4 cellular contexts compared by ENCODE assay signal in the genomic region with DNA sequence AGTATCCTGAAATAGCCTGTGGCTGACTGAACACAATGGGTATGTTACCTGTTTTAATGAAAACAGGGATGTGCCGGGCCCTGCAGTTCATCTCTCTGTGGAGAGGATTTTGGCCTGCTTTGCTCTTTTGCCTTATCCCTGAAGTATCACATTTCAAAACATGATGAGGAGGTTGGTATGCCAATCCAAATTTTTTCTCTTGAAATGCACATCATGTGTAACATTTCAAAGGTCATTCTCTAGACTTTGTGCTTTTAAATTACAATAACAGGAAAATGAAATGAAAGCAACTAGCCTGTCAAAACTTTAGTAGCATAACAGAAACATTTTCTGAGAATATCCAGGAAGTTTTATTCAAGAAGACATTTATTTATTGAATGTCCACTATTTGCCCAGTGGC.
TF ChIP-seq lines count a peak whose summit lies in the region.

No MANE protein-coding gene starts in this region.

TF ChIP-seq in SK-N-SH treated with all-trans-retinoic acid at 6 μM for 48 hours, 23 proteins besides CTCF, POLR2A, EP300 and RAD21 (continued from another document):
- TF ChIP-seq ZFP3 (CRISPR knock-in tag; IDR thresholded peaks at IDR 0.05) (no peak), GLIS3 (CRISPR knock-in tag; IDR thresholded peaks at IDR 0.05) (no peak), ZFP30 (CRISPR knock-in tag; IDR thresholded peaks at IDR 0.05) (no peak), BACH2 (CRISPR knock-in tag; IDR thresholded peaks at IDR 0.05; ENCODE audit: borderline replicate concordance) (no peak)
- TF ChIP-seq, protein P1, sequence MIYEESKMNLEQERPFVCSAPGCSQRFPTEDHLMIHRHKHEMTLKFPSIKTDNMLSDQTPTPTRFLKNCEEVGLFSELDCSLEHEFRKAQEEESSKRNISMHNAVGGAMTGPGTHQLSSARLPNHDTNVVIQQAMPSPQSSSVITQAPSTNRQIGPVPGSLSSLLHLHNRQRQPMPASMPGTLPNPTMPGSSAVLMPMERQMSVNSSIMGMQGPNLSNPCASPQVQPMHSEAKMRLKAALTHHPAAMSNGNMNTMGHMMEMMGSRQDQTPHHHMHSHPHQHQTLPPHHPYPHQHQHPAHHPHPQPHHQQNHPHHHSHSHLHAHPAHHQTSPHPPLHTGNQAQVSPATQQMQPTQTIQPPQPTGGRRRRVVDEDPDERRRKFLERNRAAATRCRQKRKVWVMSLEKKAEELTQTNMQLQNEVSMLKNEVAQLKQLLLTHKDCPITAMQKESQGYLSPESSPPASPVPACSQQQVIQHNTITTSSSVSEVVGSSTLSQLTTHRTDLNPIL (CRISPR knock-in tag; IDR thresholded peaks at IDR 0.05; ENCODE audit: low read depth) = no peak

TF ChIP-seq in SK-N-SH, 30 proteins besides CTCF, POLR2A, EP300 and RAD21 (continued from another document):
- no peak for TF ChIP-seq JUND (IDR thresholded peaks at IDR 0.05)
- no peak for TF ChIP-seq POLR2AphosphoS5 (IDR thresholded peaks at IDR 0.05; ENCODE audit: low read depth, low read length)
- TF ChIP-seq GABPA (IDR thresholded peaks at IDR 0.05; ENCODE audit: low read depth) = no peak
- TF ChIP-seq NFIC (IDR thresholded peaks at IDR 0.05; ENCODE audit: borderline replicate concordance) = no peak
- no peak for TF ChIP-seq ZBTB33 (IDR thresholded peaks at IDR 0.05; ENCODE audit: borderline replicate concordance, low read depth)
- no peak for TF ChIP-seq SIN3A (IDR thresholded peaks at IDR 0.05; ENCODE audit: borderline replicate concordance, low read depth, low read length)
- no peak for TF ChIP-seq REST (IDR thresholded peaks at IDR 0.05; ENCODE audit: low read depth, low read length)
- no peak for TF ChIP-seq USF2 (IDR thresholded peaks at IDR 0.05; ENCODE audit: borderline replicate concordance, low read depth, low read length)

TF ChIP-seq in endothelial cell of umbilical vein, 7 proteins besides CTCF, POLR2A, EP300 and RAD21:
- TF ChIP-seq MAX (IDR thresholded peaks at IDR 0.05; ENCODE audit: insufficient read depth, insufficient read length) (no peak), POLR2AphosphoS5 (IDR thresholded peaks at IDR 0.05; ENCODE audit: insufficient read depth, low read depth, low read length) (no peak), FOS (IDR thresholded peaks at IDR 0.05; ENCODE audit: borderline replicate concordance, insufficient read depth, low read length) (no peak), MYC (IDR thresholded peaks at IDR 0.05; ENCODE audit: low read depth, low read length) (no peak), GATA2 (IDR thresholded peaks at IDR 0.05; ENCODE audit: insufficient read depth, insufficient read length, low read depth, low read length) (no peak), JUN (IDR thresholded peaks at IDR 0.05; ENCODE audit: borderline replicate concordance, insufficient read depth, insufficient read length, low read depth) (no peak), EZH2 (IDR thresholded peaks at IDR 0.05; ENCODE audit: borderline replicate concordance, low read depth, low read length, severe bottlenecking) (no peak)

TF ChIP-seq in HepG2, 621 proteins besides CTCF, POLR2A, EP300 and RAD21 (continues in another document):
- TF ChIP-seq, protein P2, sequence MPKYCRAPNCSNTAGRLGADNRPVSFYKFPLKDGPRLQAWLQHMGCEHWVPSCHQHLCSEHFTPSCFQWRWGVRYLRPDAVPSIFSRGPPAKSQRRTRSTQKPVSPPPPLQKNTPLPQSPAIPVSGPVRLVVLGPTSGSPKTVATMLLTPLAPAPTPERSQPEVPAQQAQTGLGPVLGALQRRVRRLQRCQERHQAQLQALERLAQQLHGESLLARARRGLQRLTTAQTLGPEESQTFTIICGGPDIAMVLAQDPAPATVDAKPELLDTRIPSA (CRISPR knock-in tag; IDR thresholded peaks at IDR 0.05; ENCODE audit: borderline replicate concordance) = no peak
- TF ChIP-seq HNRNPLL (IDR thresholded peaks at IDR 0.05; ENCODE audit: low read depth, low read length, poor library complexity, severe bottlenecking) (no peak), BRD4 (CRISPR knock-in tag; IDR thresholded peaks at IDR 0.05) (no peak), KDM3A (CRISPR knock-in tag; IDR thresholded peaks at IDR 0.05; ENCODE audit: low read depth) (no peak), HMGA1 (CRISPR knock-in tag; conservative IDR thresholded peaks at IDR 0.05) (no peak), ARID5B (CRISPR knock-in tag; IDR thresholded peaks at IDR 0.05) (0 out of 2 replicates have a peak, but pooled peaks have one; percentile 24), ZNF777 (CRISPR knock-in tag; IDR thresholded peaks at IDR 0.05) (no peak), POLR2G (IDR thresholded peaks at IDR 0.05; ENCODE audit: low read depth, low read length) (no peak), HNF4A (CRISPR knock-in tag; IDR thresholded peaks at IDR 0.05) (peak; percentile 73), SIX1 (CRISPR knock-in tag; IDR thresholded peaks at IDR 0.05; ENCODE audit: borderline replicate concordance) (peak; percentile 90; the same call in 1 of the 2 replicates), SALL2 (CRISPR knock-in tag; IDR thresholded peaks at IDR 0.05) (no peak), PRDM10 (CRISPR knock-in tag; IDR thresholded peaks at IDR 0.05; ENCODE audit: low read depth) (no peak), ZNF18 (CRISPR knock-in tag; IDR thresholded peaks at IDR 0.05; ENCODE audit: insufficient replicate concordance) (no peak), MAFG (CRISPR knock-in tag; IDR thresholded peaks at IDR 0.05) (no peak), ZNF629 (CRISPR knock-in tag; conservative IDR thresholded peaks at IDR 0.05) (no peak), SIX4 (CRISPR knock-in tag; IDR thresholded peaks at IDR 0.05) (peak; percentile 85)
- TF ChIP-seq, protein P3, sequence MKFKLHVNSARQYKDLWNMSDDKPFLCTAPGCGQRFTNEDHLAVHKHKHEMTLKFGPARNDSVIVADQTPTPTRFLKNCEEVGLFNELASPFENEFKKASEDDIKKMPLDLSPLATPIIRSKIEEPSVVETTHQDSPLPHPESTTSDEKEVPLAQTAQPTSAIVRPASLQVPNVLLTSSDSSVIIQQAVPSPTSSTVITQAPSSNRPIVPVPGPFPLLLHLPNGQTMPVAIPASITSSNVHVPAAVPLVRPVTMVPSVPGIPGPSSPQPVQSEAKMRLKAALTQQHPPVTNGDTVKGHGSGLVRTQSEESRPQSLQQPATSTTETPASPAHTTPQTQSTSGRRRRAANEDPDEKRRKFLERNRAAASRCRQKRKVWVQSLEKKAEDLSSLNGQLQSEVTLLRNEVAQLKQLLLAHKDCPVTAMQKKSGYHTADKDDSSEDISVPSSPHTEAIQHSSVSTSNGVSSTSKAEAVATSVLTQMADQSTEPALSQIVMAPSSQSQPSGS (CRISPR knock-in tag; IDR thresholded peaks at IDR 0.05) = no peak
- TF ChIP-seq, protein P4, sequence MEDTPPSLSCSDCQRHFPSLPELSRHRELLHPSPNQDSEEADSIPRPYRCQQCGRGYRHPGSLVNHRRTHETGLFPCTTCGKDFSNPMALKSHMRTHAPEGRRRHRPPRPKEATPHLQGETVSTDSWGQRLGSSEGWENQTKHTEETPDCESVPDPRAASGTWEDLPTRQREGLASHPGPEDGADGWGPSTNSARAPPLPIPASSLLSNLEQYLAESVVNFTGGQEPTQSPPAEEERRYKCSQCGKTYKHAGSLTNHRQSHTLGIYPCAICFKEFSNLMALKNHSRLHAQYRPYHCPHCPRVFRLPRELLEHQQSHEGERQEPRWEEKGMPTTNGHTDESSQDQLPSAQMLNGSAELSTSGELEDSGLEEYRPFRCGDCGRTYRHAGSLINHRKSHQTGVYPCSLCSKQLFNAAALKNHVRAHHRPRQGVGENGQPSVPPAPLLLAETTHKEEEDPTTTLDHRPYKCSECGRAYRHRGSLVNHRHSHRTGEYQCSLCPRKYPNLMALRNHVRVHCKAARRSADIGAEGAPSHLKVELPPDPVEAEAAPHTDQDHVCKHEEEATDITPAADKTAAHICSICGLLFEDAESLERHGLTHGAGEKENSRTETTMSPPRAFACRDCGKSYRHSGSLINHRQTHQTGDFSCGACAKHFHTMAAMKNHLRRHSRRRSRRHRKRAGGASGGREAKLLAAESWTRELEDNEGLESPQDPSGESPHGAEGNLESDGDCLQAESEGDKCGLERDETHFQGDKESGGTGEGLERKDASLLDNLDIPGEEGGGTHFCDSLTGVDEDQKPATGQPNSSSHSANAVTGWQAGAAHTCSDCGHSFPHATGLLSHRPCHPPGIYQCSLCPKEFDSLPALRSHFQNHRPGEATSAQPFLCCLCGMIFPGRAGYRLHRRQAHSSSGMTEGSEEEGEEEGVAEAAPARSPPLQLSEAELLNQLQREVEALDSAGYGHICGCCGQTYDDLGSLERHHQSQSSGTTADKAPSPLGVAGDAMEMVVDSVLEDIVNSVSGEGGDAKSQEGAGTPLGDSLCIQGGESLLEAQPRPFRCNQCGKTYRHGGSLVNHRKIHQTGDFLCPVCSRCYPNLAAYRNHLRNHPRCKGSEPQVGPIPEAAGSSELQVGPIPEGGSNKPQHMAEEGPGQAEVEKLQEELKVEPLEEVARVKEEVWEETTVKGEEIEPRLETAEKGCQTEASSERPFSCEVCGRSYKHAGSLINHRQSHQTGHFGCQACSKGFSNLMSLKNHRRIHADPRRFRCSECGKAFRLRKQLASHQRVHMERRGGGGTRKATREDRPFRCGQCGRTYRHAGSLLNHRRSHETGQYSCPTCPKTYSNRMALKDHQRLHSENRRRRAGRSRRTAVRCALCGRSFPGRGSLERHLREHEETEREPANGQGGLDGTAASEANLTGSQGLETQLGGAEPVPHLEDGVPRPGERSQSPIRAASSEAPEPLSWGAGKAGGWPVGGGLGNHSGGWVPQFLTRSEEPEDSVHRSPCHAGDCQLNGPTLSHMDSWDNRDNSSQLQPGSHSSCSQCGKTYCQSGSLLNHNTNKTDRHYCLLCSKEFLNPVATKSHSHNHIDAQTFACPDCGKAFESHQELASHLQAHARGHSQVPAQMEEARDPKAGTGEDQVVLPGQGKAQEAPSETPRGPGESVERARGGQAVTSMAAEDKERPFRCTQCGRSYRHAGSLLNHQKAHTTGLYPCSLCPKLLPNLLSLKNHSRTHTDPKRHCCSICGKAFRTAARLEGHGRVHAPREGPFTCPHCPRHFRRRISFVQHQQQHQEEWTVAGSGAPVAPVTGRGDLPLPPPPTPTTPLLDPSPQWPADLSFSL (CRISPR knock-in tag; IDR thresholded peaks at IDR 0.05) = no peak
- TF ChIP-seq, protein P5, sequence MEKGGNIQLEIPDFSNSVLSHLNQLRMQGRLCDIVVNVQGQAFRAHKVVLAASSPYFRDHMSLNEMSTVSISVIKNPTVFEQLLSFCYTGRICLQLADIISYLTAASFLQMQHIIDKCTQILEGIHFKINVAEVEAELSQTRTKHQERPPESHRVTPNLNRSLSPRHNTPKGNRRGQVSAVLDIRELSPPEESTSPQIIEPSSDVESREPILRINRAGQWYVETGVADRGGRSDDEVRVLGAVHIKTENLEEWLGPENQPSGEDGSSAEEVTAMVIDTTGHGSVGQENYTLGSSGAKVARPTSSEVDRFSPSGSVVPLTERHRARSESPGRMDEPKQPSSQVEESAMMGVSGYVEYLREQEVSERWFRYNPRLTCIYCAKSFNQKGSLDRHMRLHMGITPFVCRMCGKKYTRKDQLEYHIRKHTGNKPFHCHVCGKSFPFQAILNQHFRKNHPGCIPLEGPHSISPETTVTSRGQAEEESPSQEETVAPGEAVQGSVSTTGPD (CRISPR knock-in tag; IDR thresholded peaks at IDR 0.05) = no peak
